ENCODE assay signal across 25 cellular contexts in the genomic region with DNA sequence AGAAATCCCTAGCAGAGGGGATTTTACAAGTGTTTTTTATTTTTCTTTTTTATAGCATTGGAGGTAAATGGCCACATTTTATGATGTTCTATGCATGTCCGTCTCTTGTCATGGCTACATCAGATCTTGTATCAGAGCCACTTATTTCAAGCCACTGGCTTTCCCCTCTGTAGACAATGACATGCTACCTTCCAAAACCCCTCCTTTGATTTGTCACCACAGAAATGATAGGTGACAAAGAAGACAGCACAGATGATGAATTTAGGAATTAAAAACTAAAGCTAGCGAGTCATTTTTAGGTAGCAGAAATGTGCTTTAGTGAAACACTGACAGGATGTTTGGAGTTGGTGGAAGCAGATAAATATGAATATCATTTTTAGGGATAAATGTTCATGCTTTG. TPM values are rescaled to one million over a fixed set of nuclear protein-coding genes. Genes with fewer than 3 reads are reported as not detected.
DNase-seq lines count a peak whose midpoint lies in the region; ATAC-seq and TF ChIP-seq lines count a peak whose summit lies in the region.
"Had no signal": no experiment of that assay in that cellular context is flagged by ENCODE, and none has a peak within 500 bp of the region (broad histone marks: within the 10 kb centered on the region; RNA-seq: fewer than 3 reads in every experiment).

No MANE protein-coding gene starts in this region.

- TF ChIP-seq CTCF in DND-41 (IDR thresholded peaks at IDR 0.05; ENCODE audit: borderline replicate concordance, extremely low read depth, low read length, poor library complexity, severe bottlenecking), result no peak
- TF ChIP-seq CTCF in gastrocnemius medialis (IDR thresholded peaks at IDR 0.05 in 4 of 5, conservative IDR thresholded peaks at IDR 0.05 in 1 of 5), result no peak

- H2AFZ ChIP-seq in DND-41 (ENCODE audit: low read depth, low read length), result no peak overlapping the region

- intact Hi-C loops in activated naive CD4-positive, alpha-beta T cell treated with anti-CD3 and anti-CD28 coated beads for 36 hours (cut with micrococcal nuclease), result loop anchor here (2.0 kb wide), 1 partner anchor 80 kb away; no protein-coding TSS in a partner anchor
- intact Hi-C loops in gastrocnemius medialis (cut with DNase I; ENCODE audit: low total_unique reads), result no loop called here

- no peak overlapping the region for H3K4me3 Mint-ChIP-seq in activated naive CD4-positive, alpha-beta T cell treated with anti-CD3 and anti-CD28 coated beads for 36 hours
- H3K4me3 Mint-ChIP-seq in central memory CD8-positive, alpha-beta T cell, result peak overlapping the region; percentile 39
- H3K4me3 Mint-ChIP-seq: activated naive CD8-positive, alpha-beta T cell treated with anti-CD3 and anti-CD28 coated beads, Interleukin-2, amount 10 ng/mL, durations not matched to agents 7 days and 5 days; nephron progenitor cell had no signal

- peak; percentile 6 for DNase-seq in activated naive CD4-positive, alpha-beta T cell treated with anti-CD3 and anti-CD28 coated beads for 36 hours
- no peak for DNase-seq in activated naive CD4-positive, alpha-beta T cell treated with Interleukin-2 at 50 U/mL for 16 hours
- DNase-seq in DND-41 (no peak), gastrocnemius medialis (no peak), DMS 273 treated with DMSO at 0.1 percent for 48 hours (lab: John Stamatoyannopoulos, UW) (no peak), RKO (ENCODE audit: low spot score) (no peak)
- DNase-seq in central memory CD8-positive, alpha-beta T cell (ENCODE audit: low spot score in 2 of 2), result no peak
- DNase-seq: activated CD4-positive, alpha-beta T cell treated with anti-CD3 and anti-CD28 coated beads for 4 hours; activated naive CD8-positive, alpha-beta T cell treated with anti-CD3 and anti-CD28 coated beads, Interleukin-2, amount 10 ng/mL, durations not matched to agents 7 days and 5 days; C1 segment of cervical spinal cord; dorsolateral prefrontal cortex; glutamatergic neuron; GOT3; islet precursor cell; left ventricle myocardium superior; NCI-H1048; NCI-H1694; nephron progenitor cell; pancreas; right cardiac atrium; spleen; upper lobe of left lung had no signal

- peak overlapping the region; percentile 39 for H3K9ac ChIP-seq in DND-41 (ENCODE audit: low read depth, low read length)

- CTCF ChIA-PET in activated naive CD4-positive, alpha-beta T cell treated with anti-CD3 and anti-CD28 coated beads for 36 hours (lab: Charles Lee), result no interaction called here

- no peak overlapping the region for H3K27ac Mint-ChIP-seq in activated naive CD4-positive, alpha-beta T cell treated with anti-CD3 and anti-CD28 coated beads for 36 hours
- H3K27ac Mint-ChIP-seq in central memory CD8-positive, alpha-beta T cell (ENCODE audit: low read depth), result peak overlapping the region; percentile 54
- H3K27ac Mint-ChIP-seq: activated naive CD8-positive, alpha-beta T cell treated with anti-CD3 and anti-CD28 coated beads, Interleukin-2, amount 10 ng/mL, durations not matched to agents 7 days and 5 days; activated T-helper 2 cell treated with anti-CD3 and anti-CD28 coated beads, Interferon-gamma antibody, Interleukin-2, Interleukin-4, amounts not matched to agents 10 μg/mL and 5 μg/mL and 100 μg/mL, durations not matched to agents 14 hours and 24 hours and 36 hours had no signal

- H3K9me3 ChIP-seq in DND-41 (ENCODE audit: insufficient read depth, low read length, severe bottlenecking) (no peaks in the 10 kb centered on the region), gastrocnemius medialis (no peaks in the 10 kb centered on the region)
- H3K9me3 ChIP-seq: pancreas, spleen, upper lobe of left lung had no signal

- peaks cover 4% of the 10 kb centered on the region; the same call in 1 of the 2 replicates for H4K20me1 ChIP-seq in DND-41 (ENCODE audit: insufficient read depth, low read length)

- peaks cover 81% of the 10 kb centered on the region for H3K79me2 ChIP-seq in DND-41 (ENCODE audit: insufficient read depth, low read length)

- peaks cover 41% of the 10 kb centered on the region for H3K4me1 Mint-ChIP-seq in activated naive CD4-positive, alpha-beta T cell treated with anti-CD3 and anti-CD28 coated beads for 36 hours (ENCODE audit: low read depth)
- H3K4me1 Mint-ChIP-seq in central memory CD8-positive, alpha-beta T cell, result peaks cover 76% of the 10 kb centered on the region

- ATAC-seq in DND-41 (ENCODE audit: insufficient read depth, low read depth) (no peak), gastrocnemius medialis (no peak), HG02938 (IDR thresholded peaks at IDR 0.05; ENCODE audit: unreplicated experiment) (no peak)
- ATAC-seq in central memory CD8-positive, alpha-beta T cell (replicated peaks; ENCODE audit: extremely low read depth, poor library complexity, severe bottlenecking), result no peak

- H3K27me3 ChIP-seq in DND-41 (ENCODE audit: insufficient read depth, low read length, poor library complexity) (no peaks in the 10 kb centered on the region), gastrocnemius medialis (no peaks in the 10 kb centered on the region)
- H3K27me3 ChIP-seq: dorsolateral prefrontal cortex, pancreas, spleen, upper lobe of left lung had no signal

- peaks cover 17% of the 10 kb centered on the region for H3K36me3 ChIP-seq in DND-41 (ENCODE audit: insufficient read depth, low read length)
- H3K36me3 ChIP-seq in gastrocnemius medialis, result no peaks in the 10 kb centered on the region
- H3K36me3 ChIP-seq: pancreas, spleen, upper lobe of left lung had no signal

- H3K4me1 ChIP-seq in DND-41 (ENCODE audit: insufficient read depth, low read length) (peaks cover 75% of the 10 kb centered on the region), gastrocnemius medialis (peaks cover 65 to 85% of the 10 kb centered on the region in 2 donors)

- H3K4me3 ChIP-seq in DND-41 (ENCODE audit: low read depth in 1 of 2, low read length in 2 of 2) (no peak overlapping the region), gastrocnemius medialis (no peak overlapping the region)
- H3K4me3 ChIP-seq: dorsolateral prefrontal cortex, pancreas, spleen, upper lobe of left lung had no signal

- no peaks in the 10 kb centered on the region for H3K9me3 Mint-ChIP-seq in activated naive CD4-positive, alpha-beta T cell treated with anti-CD3 and anti-CD28 coated beads for 36 hours
- no peaks in the 10 kb centered on the region for H3K9me3 Mint-ChIP-seq in central memory CD8-positive, alpha-beta T cell
- H3K9me3 Mint-ChIP-seq: activated T-helper 2 cell treated with anti-CD3 and anti-CD28 coated beads, Interferon-gamma antibody, Interleukin-2, Interleukin-4, amounts not matched to agents 10 μg/mL and 5 μg/mL and 100 μg/mL, durations not matched to agents 14 hours and 24 hours and 36 hours had no signal

- peaks cover under 1% of the 10 kb centered on the region for H3K27me3 Mint-ChIP-seq in activated naive CD4-positive, alpha-beta T cell treated with anti-CD3 and anti-CD28 coated beads for 36 hours (ENCODE audit: low read depth)
- no peaks in the 10 kb centered on the region for H3K27me3 Mint-ChIP-seq in central memory CD8-positive, alpha-beta T cell

- TF ChIP-seq POLR2A in gastrocnemius medialis (IDR thresholded peaks at IDR 0.05), result no peak

- peak overlapping the region; percentile 85 for H3K27ac ChIP-seq in DND-41 (ENCODE audit: low read length)
- H3K27ac ChIP-seq in gastrocnemius medialis, result peak overlapping the region in 3 of 4 donors; percentile 62 to 85 (median 73)
- H3K27ac ChIP-seq: pancreas, RWPE1, upper lobe of left lung had no signal

- in situ Hi-C loops in gastrocnemius medialis (cut with MboI; ENCODE audit: low sequenced_read_pairs in 4 of 4), result no loop called here

- no peaks in the 10 kb centered on the region for H3K36me3 Mint-ChIP-seq in activated naive CD4-positive, alpha-beta T cell treated with anti-CD3 and anti-CD28 coated beads for 36 hours (ENCODE audit: low read depth)
- peaks cover 2% of the 10 kb centered on the region for H3K36me3 Mint-ChIP-seq in central memory CD8-positive, alpha-beta T cell (ENCODE audit: insufficient read depth)

- H3K4me2 ChIP-seq in DND-41 (ENCODE audit: insufficient read depth, low read length), result peak overlapping the region; percentile 48

RNA-seq across cellular contexts. Expression of a gene that starts 20.8 kb away (rescaled TPM):
- 1 to 10 TPM; 1.2 TPM for total RNA-seq in activated naive CD4-positive, alpha-beta T cell treated with anti-CD3 and anti-CD28 coated beads for 36 hours
- 10 to 100 TPM in 1 of 4 donors, 1 to 10 TPM in 3; 4.1 to 10.0 (median 7.6) TPM for total RNA-seq in gastrocnemius medialis
